11 cellular contexts compared by ENCODE assay signal in the genomic region with DNA sequence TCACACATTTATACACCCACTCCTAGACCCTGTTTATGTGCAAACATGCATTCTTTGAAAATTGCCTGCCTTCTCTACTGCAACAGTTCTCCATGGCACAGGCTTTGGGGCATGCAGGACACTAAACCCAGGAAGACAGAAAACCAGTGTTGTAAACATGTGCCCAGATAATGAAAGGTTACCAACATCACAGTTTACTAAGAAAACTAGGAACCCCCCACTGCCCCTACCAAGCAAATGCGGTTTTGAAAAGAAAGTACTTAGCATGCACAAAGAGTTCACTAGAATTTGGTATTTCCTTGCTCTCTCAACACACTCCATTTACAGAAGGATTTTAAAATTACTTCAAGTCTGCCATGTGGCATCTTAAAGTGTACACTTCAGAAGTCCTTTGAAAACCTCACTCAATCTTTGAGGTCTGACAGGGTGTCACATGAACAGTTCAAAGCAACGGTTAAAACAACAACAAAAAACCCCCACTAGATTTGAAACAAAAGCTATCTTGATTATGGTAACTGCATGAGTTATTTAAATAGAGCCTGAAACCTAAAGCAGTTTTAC.
DNase-seq lines count a peak whose midpoint lies in the region; ATAC-seq lines count a peak whose summit lies in the region.
"Had no signal": no experiment of that assay in that cellular context is flagged by ENCODE, and none has a peak within 500 bp of the region (broad histone marks: within the 10 kb centered on the region; RNA-seq: fewer than 3 reads in every experiment).

No MANE protein-coding gene starts in this region.

- no peaks in the 10 kb centered on the region for H3K27me3 Mint-ChIP-seq in activated naive CD4-positive, alpha-beta T cell treated with anti-CD3 and anti-CD28 coated beads, Interleukin-2, amount 10 ng/mL, durations not matched to agents 7 days and 5 days
- H3K27me3 Mint-ChIP-seq in stimulated activated naive CD8-positive, alpha-beta T cell treated with anti-CD3 and anti-CD28 coated beads, Interleukin-15, amount 100 ng/mL, for 72 hours = no peaks in the 10 kb centered on the region

- H3K27ac Mint-ChIP-seq in activated naive CD4-positive, alpha-beta T cell treated with anti-CD3 and anti-CD28 coated beads, Interleukin-2, amount 10 ng/mL, durations not matched to agents 7 days and 5 days = peak overlapping the region; percentile 94
- H3K27ac Mint-ChIP-seq in stimulated activated naive CD8-positive, alpha-beta T cell treated with anti-CD3 and anti-CD28 coated beads, Interleukin-15, amount 100 ng/mL, for 72 hours = peak overlapping the region; percentile 96 to 97

- peaks cover 54% of the 10 kb centered on the region for H3K36me3 Mint-ChIP-seq in activated naive CD4-positive, alpha-beta T cell treated with anti-CD3 and anti-CD28 coated beads, Interleukin-2, amount 10 ng/mL, durations not matched to agents 7 days and 5 days

- H3K4me3 Mint-ChIP-seq in activated naive CD4-positive, alpha-beta T cell treated with anti-CD3 and anti-CD28 coated beads, Interleukin-2, amount 10 ng/mL, durations not matched to agents 7 days and 5 days = peak overlapping the region; percentile 27
- H3K4me3 Mint-ChIP-seq in stimulated activated naive CD8-positive, alpha-beta T cell treated with anti-CD3 and anti-CD28 coated beads, Interleukin-15, amount 100 ng/mL, for 72 hours = peak overlapping the region; percentile 59 to 61

- peaks cover 8% of the 10 kb centered on the region for H3K9me3 Mint-ChIP-seq in activated naive CD4-positive, alpha-beta T cell treated with anti-CD3 and anti-CD28 coated beads, Interleukin-2, amount 10 ng/mL, durations not matched to agents 7 days and 5 days
- H3K9me3 Mint-ChIP-seq in stimulated activated naive CD8-positive, alpha-beta T cell treated with anti-CD3 and anti-CD28 coated beads, Interleukin-15, amount 100 ng/mL, for 72 hours = no peaks in the 10 kb centered on the region

- H3K4me1 Mint-ChIP-seq in activated naive CD4-positive, alpha-beta T cell treated with anti-CD3 and anti-CD28 coated beads, Interleukin-2, amount 10 ng/mL, durations not matched to agents 7 days and 5 days = peaks cover 93% of the 10 kb centered on the region
- H3K4me1 Mint-ChIP-seq in stimulated activated naive CD8-positive, alpha-beta T cell treated with anti-CD3 and anti-CD28 coated beads, Interleukin-15, amount 100 ng/mL, for 72 hours = peaks cover 90% of the 10 kb centered on the region

- CTCF ChIA-PET in activated naive CD4-positive, alpha-beta T cell treated with anti-CD3 and anti-CD28 coated beads, Interleukin-2, amount 10 ng/mL, durations not matched to agents 7 days and 5 days (lab: Charles Lee) = interaction anchor here (0.9 to 1.0 kb wide), 3 partner anchors 12 to 58 kb away, joined by 3 read pairs; no protein-coding TSS in a partner anchor

- ATAC-seq in HG02885 (IDR thresholded peaks at IDR 0.05; ENCODE audit: poor library complexity, unreplicated experiment) = peak; percentile 59
- peak; percentile 76 for ATAC-seq in stimulated activated naive CD8-positive, alpha-beta T cell treated with anti-CD3 and anti-CD28 coated beads, Interleukin-15, amount 100 ng/mL, for 72 hours
- ATAC-seq: heart right ventricle had no signal

- peak; percentile 74 for DNase-seq in activated CD8-positive, alpha-beta memory T cell treated with anti-CD3 and anti-CD28 coated beads for 24 hours
- no peak for DNase-seq in activated CD8-positive, alpha-beta memory T cell treated with anti-CD3 and anti-CD28 coated beads, Interleukin-2, amount 50 U/mL, for 4 hours
- peak; percentile 56 for DNase-seq in activated naive CD4-positive, alpha-beta T cell treated with anti-CD3 and anti-CD28 coated beads, Interleukin-2, amount 10 ng/mL, durations not matched to agents 7 days and 5 days
- peak; percentile 46 to 48 for DNase-seq in stimulated activated naive CD8-positive, alpha-beta T cell treated with anti-CD3 and anti-CD28 coated beads, Interleukin-15, amount 100 ng/mL, for 72 hours
- DNase-seq in T1000 (lab: John Stamatoyannopoulos, UW) (no peak), NCI-H774 (lab: John Stamatoyannopoulos, UW) (no peak), DMS 273 (lab: John Stamatoyannopoulos, UW; ENCODE audit: unreplicated experiment) (no peak)
- DNase-seq: heart right ventricle, mesendoderm, NCI-H446 treated with DMSO at 0.1 percent for 48 hours had no signal

Comparison
In these comparisons a context has a peak if more than half of its experiments do, and no peak if none do; other contexts are left out.
1. DNase-seq: peak in activated CD8-positive, alpha-beta memory T cell treated with anti-CD3 and anti-CD28 coated beads for 24 hours (single experiment), activated naive CD4-positive, alpha-beta T cell treated with anti-CD3 and anti-CD28 coated beads, Interleukin-2, amount 10 ng/mL, durations not matched to agents 7 days and 5 days (single experiment) and stimulated activated naive CD8-positive, alpha-beta T cell treated with anti-CD3 and anti-CD28 coated beads, Interleukin-15, amount 100 ng/mL, for 72 hours (2 of 2); none in activated CD8-positive, alpha-beta memory T cell treated with anti-CD3 and anti-CD28 coated beads, Interleukin-2, amount 50 U/mL, for 4 hours (single experiment), T1000 (single experiment), NCI-H774 (single experiment) and DMS 273 (single experiment).